Comparison of ENCODE assay signal across 12 cellular contexts in genomic region chr12:70724444-70724843, GRCh38.
DNase-seq lines count a peak whose midpoint lies in the region; TF ChIP-seq lines count a peak whose summit lies in the region.
"Had no signal": no experiment of that assay in that cellular context is flagged by ENCODE, and none has a peak within 500 bp of the region (broad histone marks: within the 10 kb centered on the region; RNA-seq: fewer than 3 reads in every experiment).

No MANE protein-coding gene starts in this region.

- H3K9me3 ChIP-seq in mesenchymal stem cell (ENCODE audit: control insufficient read depth, low read length), result no peaks in the 10 kb centered on the region
- H3K9me3 ChIP-seq: gastrocnemius medialis, prostate gland had no signal

- H3K9ac ChIP-seq in mesenchymal stem cell (ENCODE audit: low read length), result no peak overlapping the region

- no peak overlapping the region for H3K23ac ChIP-seq in mesenchymal stem cell (ENCODE audit: low read length in 2 of 2)

- no peak overlapping the region for H3K4me3 ChIP-seq in HL-60 (replicated peaks; ENCODE audit: insufficient read depth, low read length)
- H3K4me3 ChIP-seq in WI38 (ENCODE audit: low read depth, low read length), result no peak overlapping the region
- H3K4me3 ChIP-seq in mesenchymal stem cell (ENCODE audit: insufficient read depth in 1 of 2, low read depth in 1 of 2, low read length in 2 of 2), result no peak overlapping the region
- H3K4me3 ChIP-seq in lower leg skin (ENCODE audit: low read depth, poor library complexity, severe bottlenecking), result no peak overlapping the region
- H3K4me3 ChIP-seq: gastrocnemius medialis, prostate gland, SK-N-MC had no signal

- no peak overlapping the region for H2BK12ac ChIP-seq in mesenchymal stem cell (ENCODE audit: low read length in 2 of 2)

- no peaks in the 10 kb centered on the region for H3K36me3 ChIP-seq in mesenchymal stem cell (ENCODE audit: control insufficient read depth in 1 of 2, insufficient read depth in 2 of 2, low read depth in 1 of 2, low read length in 2 of 2)
- H3K36me3 ChIP-seq: gastrocnemius medialis, prostate gland had no signal

- no peak overlapping the region for H2BK15ac ChIP-seq in mesenchymal stem cell (ENCODE audit: low read depth, poor library complexity, severe bottlenecking)

- H2BK5ac ChIP-seq in mesenchymal stem cell (ENCODE audit: low read depth, low read length, poor library complexity, severe bottlenecking), result no peak overlapping the region

- no peak overlapping the region for H3K18ac ChIP-seq in mesenchymal stem cell (ENCODE audit: low read depth in 1 of 2, low read length in 2 of 2)

- H3K27ac ChIP-seq in HL-60 (replicated peaks), result no peak overlapping the region
- H3K27ac ChIP-seq in mesenchymal stem cell (ENCODE audit: low read length, poor library complexity, severe bottlenecking), result no peak overlapping the region
- H3K27ac ChIP-seq: prostate gland, SK-N-MC had no signal

- DNase-seq in DMS 273 (lab: John Stamatoyannopoulos, UW; ENCODE audit: unreplicated experiment), result peak; percentile 6
- no peak for DNase-seq in DMS 273 treated with DMSO at 0.1 percent for 48 hours (lab: John Stamatoyannopoulos, UW)
- DNase-seq in HL-60 (ENCODE audit: low read depth in 1 of 2, low spot score in 1 of 2), result no peak
- peak; percentile 2 for DNase-seq in mesenchymal stem cell
- no peak for DNase-seq in activated gamma-delta T cell (lab: John Stamatoyannopoulos, UW)
- no peak for DNase-seq in lower leg skin (ENCODE audit: low spot score in 2 of 2)
- DNase-seq in posterior cingulate gyrus, result no peak
- DNase-seq: activated naive CD4-positive, alpha-beta T cell treated with anti-CD3 and anti-CD28 coated beads, Interleukin-2, amount 50 U/mL, for 16 hours; gastrocnemius medialis had no signal

- TF ChIP-seq CTCF in HL-60 (IDR thresholded peaks at IDR 0.05; ENCODE audit: insufficient read depth, low read length) (peak; percentile 37), WI38 (IDR thresholded peaks at IDR 0.05; ENCODE audit: low read depth, low read length) (0 out of 2 replicates have a peak, but pooled peaks have one; percentile 11), lower leg skin (IDR thresholded peaks at IDR 0.05) (no peak)

- no peak overlapping the region for H3K14ac ChIP-seq in mesenchymal stem cell (ENCODE audit: low read length in 2 of 2)

- intact Hi-C loops in lower leg skin (cut with DNase I; ENCODE audit: low total_unique reads) (loop anchor here (10.0 kb wide), 1 partner anchor 840 kb away; no protein-coding TSS in a partner anchor), posterior cingulate gyrus (cut with DNase I) (no loop called here)

- H2BK120ac ChIP-seq in mesenchymal stem cell (ENCODE audit: low read depth, low read length), result no peak overlapping the region

- no peaks in the 10 kb centered on the region for H3K79me1 ChIP-seq in mesenchymal stem cell (replicated peaks; ENCODE audit: low read length, poor library complexity, severe bottlenecking)

- H3K27me3 ChIP-seq in HL-60 (ENCODE audit: insufficient read depth, poor library complexity, severe bottlenecking) (peaks cover under 1% of the 10 kb centered on the region), mesenchymal stem cell (ENCODE audit: control insufficient read depth in 1 of 2, insufficient read depth in 1 of 2, low read length in 2 of 2) (no peaks in the 10 kb centered on the region)
- H3K27me3 ChIP-seq: gastrocnemius medialis had no signal

- no peak for TF ChIP-seq POLR2A in lower leg skin (IDR thresholded peaks at IDR 0.05)

- H2AK5ac ChIP-seq in mesenchymal stem cell (ENCODE audit: low read length, severe bottlenecking), result no peak overlapping the region

- no peaks in the 10 kb centered on the region for H3K4me1 ChIP-seq in mesenchymal stem cell (ENCODE audit: control insufficient read depth, insufficient read depth, low read depth, low read length)
- H3K4me1 ChIP-seq: prostate gland had no signal

- H4K91ac ChIP-seq in mesenchymal stem cell (ENCODE audit: low read length), result no peak overlapping the region

- no peak overlapping the region for H3K4ac ChIP-seq in mesenchymal stem cell (ENCODE audit: low read depth in 1 of 2, low read length in 2 of 2)

- H3K4me2 ChIP-seq in mesenchymal stem cell (ENCODE audit: low read length, poor library complexity, severe bottlenecking), result no peak overlapping the region

- H4K8ac ChIP-seq in mesenchymal stem cell (ENCODE audit: low read length), result no peak overlapping the region

- H2AFZ ChIP-seq in mesenchymal stem cell (ENCODE audit: low read depth, low read length), result no peak overlapping the region

- 60% methylated on average over 1 of the region's 2 CpGs for WGBS in mesenchymal stem cell
- 80 to 85% methylated on average over 2 of the region's 2 CpGs for WGBS in lower leg skin, 2 donors

Comparison
In these comparisons a context has a peak if more than half of its experiments do, and no peak if none do; other contexts are left out.
1. DNase-seq: peak in DMS 273 (single experiment) and mesenchymal stem cell (single experiment); none in DMS 273 treated with DMSO at 0.1 percent for 48 hours (single experiment), HL-60 (0 of 2), activated gamma-delta T cell (single experiment), lower leg skin (0 of 2) and posterior cingulate gyrus (0 of 10).
2. CTCF ChIP-seq: peak in HL-60 (single experiment) and WI38 (single experiment); none in lower leg skin (0 of 3).